In genomic region chr2:227509824-227510619, GRCh38 we compare ENCODE assay signal across 10 cellular contexts. TPM values are rescaled to one million over a fixed set of nuclear protein-coding genes. Genes with fewer than 3 reads are reported as not detected.
DNase-seq lines count a peak whose midpoint lies in the region; ATAC-seq and TF ChIP-seq lines count a peak whose summit lies in the region.
"Had no signal": no experiment of that assay in that cellular context is flagged by ENCODE, and none has a peak within 500 bp of the region (broad histone marks: within the 10 kb centered on the region; RNA-seq: fewer than 3 reads in every experiment).

No MANE protein-coding gene starts in this region.

- TF ChIP-seq POLR2A in stomach (IDR thresholded peaks at IDR 0.05) = no peak

- no peak for TF ChIP-seq CTCF in foreskin fibroblast (IDR thresholded peaks at IDR 0.05; ENCODE audit: low read depth, low read length)
- no peak for TF ChIP-seq CTCF in stomach (IDR thresholded peaks at IDR 0.05)
- no peak for TF ChIP-seq CTCF in heart right ventricle (IDR thresholded peaks at IDR 0.05)

- no peaks in the 10 kb centered on the region for H3K36me3 ChIP-seq in stomach
- H3K36me3 ChIP-seq in heart right ventricle = no peaks in the 10 kb centered on the region

- intact Hi-C loops in stomach (cut with DNase I; ENCODE audit: low total_unique reads) = no loop called here
- intact Hi-C loops in heart right ventricle (cut with DNase I) = loop anchor here in 3 of 10 donors (5.0 to 10.0 kb wide), 3 partner anchors 33 to 1035 kb away; partner anchors contain the start of gene AGFG1 (in 1 of the 3)

- H3K4me1 Mint-ChIP-seq in activated T-cell treated with anti-CD3 and anti-CD28 coated beads, Interleukin-2, amount 50 U/mL, for 72 hours (ENCODE audit: low read depth) = peaks cover 71% of the 10 kb centered on the region

- peak overlapping the region in 4 of 5 donors; percentile 9 to 52 (median 46) for H3K27ac ChIP-seq in stomach
- no peak overlapping the region for H3K27ac ChIP-seq in heart right ventricle

- peak overlapping the region; percentile 71 for H3K27ac Mint-ChIP-seq in activated T-cell treated with anti-CD3 and anti-CD28 coated beads, Interleukin-2, amount 50 U/mL, for 72 hours

- H3K36me3 Mint-ChIP-seq in activated T-cell treated with anti-CD3 and anti-CD28 coated beads, Interleukin-2, amount 50 U/mL, for 72 hours (ENCODE audit: insufficient read depth in 2 of 2) = peaks cover 0 to 3% of the 10 kb centered on the region in 2 donors

- peak in 1 of 2 donors; percentile 41 for ATAC-seq in activated T-cell treated with anti-CD3 and anti-CD28 coated beads, Interleukin-2, amount 50 U/mL, for 72 hours (replicated peaks in 1 of 2)
- ATAC-seq in HG03565 (IDR thresholded peaks at IDR 0.05; ENCODE audit: unreplicated experiment) (no peak), heart right ventricle (no peak)

- no peak overlapping the region for H3K4me3 ChIP-seq in foreskin fibroblast (ENCODE audit: low read depth in 1 of 2, low read length in 2 of 2)
- no peak overlapping the region for H3K4me3 ChIP-seq in stomach
- no peak overlapping the region for H3K4me3 ChIP-seq in heart right ventricle
- H3K4me3 ChIP-seq: BLaER1 treated with 17β-estradiol and CSF1 and Interleukin-3, amounts not matched to agents 10 nM and 100 nM had no signal

- 13 to 40% (median 31%) methylated on average over 4 of the region's 4 CpGs for WGBS in stomach, 5 donors
- 51 to 58% methylated on average over 4 of the region's 4 CpGs for WGBS in heart right ventricle, 2 donors

- H3K27me3 Mint-ChIP-seq in activated T-cell treated with anti-CD3 and anti-CD28 coated beads, Interleukin-2, amount 50 U/mL, for 72 hours (ENCODE audit: low read depth) = no peaks in the 10 kb centered on the region

- TF ChIP-seq EP300 in stomach (IDR thresholded peaks at IDR 0.05) = no peak

- H3K27me3 ChIP-seq in stomach = no peaks in the 10 kb centered on the region
- no peaks in the 10 kb centered on the region for H3K27me3 ChIP-seq in heart right ventricle
- H3K27me3 ChIP-seq: BLaER1 treated with 17β-estradiol and CSF1 and Interleukin-3, amounts not matched to agents 10 nM and 100 nM had no signal

- peak overlapping the region in 1 of 2 donors; percentile 5 for H3K4me3 Mint-ChIP-seq in activated T-cell treated with anti-CD3 and anti-CD28 coated beads, Interleukin-2, amount 50 U/mL, for 72 hours

- H3K9me3 Mint-ChIP-seq in activated T-cell treated with anti-CD3 and anti-CD28 coated beads, Interleukin-2, amount 50 U/mL, for 72 hours = no peaks in the 10 kb centered on the region

- H3K4me1 ChIP-seq in stomach (peaks cover 43 to 96% (median 72%) of the 10 kb centered on the region in 4 donors), heart right ventricle (peaks cover 9 to 97% (median 79%) of the 10 kb centered on the region in 9 donors)

- H3K9me3 ChIP-seq in stomach (no peaks in the 10 kb centered on the region), heart right ventricle (no peaks in the 10 kb centered on the region)
- H3K9me3 ChIP-seq: BLaER1 treated with 17β-estradiol and CSF1 and Interleukin-3, amounts not matched to agents 10 nM and 100 nM had no signal

- no peak for DNase-seq in activated T-cell treated with anti-CD3 and anti-CD28 coated beads, Interleukin-2, amount 50 U/mL, for 72 hours
- DNase-seq in activated T-cell treated with anti-CD3 and anti-CD28 coated beads, Interleukin-2, amount 50 U/mL, for 1 hour = no peak
- DNase-seq in SW480 (ENCODE audit: low spot score) (peak; percentile 31), foreskin fibroblast (peak; percentile 58 to 68), stomach (no peak), heart right ventricle (no peak), DMS 273 (lab: John Stamatoyannopoulos, UW; ENCODE audit: unreplicated experiment) (no peak)
- DNase-seq: activated effector memory CD4-positive, alpha-beta T cell treated with Interleukin-2 at 50 U/mL for 16 hours had no signal

RNA-seq across cellular contexts. Expression of gene AGFG1, which starts 38.1 kb away (rescaled TPM):
- total RNA-seq in activated T-cell treated with anti-CD3 and anti-CD28 coated beads, Interleukin-2, amount 50 U/mL, for 72 hours = 100 to 1,000 TPM in 1 of 2 donors, 10 to 100 TPM in 1; 98.2 to 131 TPM
- total RNA-seq in stomach = 100 to 1,000 TPM in 1 of 5 donors, 10 to 100 TPM in 4; 16.1 to 119 (median 38.1) TPM
- polyA plus RNA-seq in stomach = 10 to 100 TPM; 17.8 to 37.0 (median 34.5) TPM
- 10 to 100 TPM; 52.8 to 77.9 (median 59.0) TPM for total RNA-seq in heart right ventricle
- polyA plus RNA-seq in heart right ventricle = 10 to 100 TPM; 14.1 to 42.1 TPM

Comparison
In these comparisons a context has a peak if more than half of its experiments do, and no peak if none do; other contexts are left out.
1. DNase-seq: peak in SW480 (single experiment) and foreskin fibroblast (2 of 2); none in activated T-cell treated with anti-CD3 and anti-CD28 coated beads, Interleukin-2, amount 50 U/mL, for 72 hours (0 of 2), activated T-cell treated with anti-CD3 and anti-CD28 coated beads, Interleukin-2, amount 50 U/mL, for 1 hour (single experiment), stomach (single experiment), heart right ventricle (0 of 2) and DMS 273 (single experiment).
2. H3K27ac ChIP-seq: peak in stomach (4 of 5); none in heart right ventricle (0 of 10).